Comparison of ENCODE assay signal across 16 cellular contexts in the genomic region with DNA sequence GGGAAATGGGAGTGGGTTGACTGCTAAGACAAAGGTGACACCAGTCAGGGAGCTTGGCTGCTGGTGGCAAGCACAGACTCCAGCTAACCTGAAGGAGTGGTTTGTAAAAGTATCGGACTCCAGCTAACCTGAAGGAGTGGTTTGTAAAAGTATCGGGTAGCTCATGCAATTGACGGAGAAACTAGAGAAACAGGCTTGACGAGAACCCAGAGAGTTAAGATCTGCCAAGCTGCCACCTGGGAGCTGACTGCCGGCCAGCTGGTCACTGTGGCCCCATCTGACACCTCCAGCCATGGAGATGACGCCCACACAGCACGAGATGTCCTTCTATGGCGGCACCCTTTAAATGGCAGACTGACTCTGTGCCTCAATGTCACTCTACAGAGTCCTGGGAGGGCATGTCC. TPM values are rescaled to one million over a fixed set of nuclear protein-coding genes. Genes with fewer than 3 reads are reported as not detected.
A peak's percentile ranks its signal among the peaks of the same experiment; 100 is the strongest.
DNase-seq lines count a peak whose midpoint lies in the region; ATAC-seq and TF ChIP-seq lines count a peak whose summit lies in the region.
"Had no signal": no experiment of that assay in that cellular context is flagged by ENCODE, and none has a peak within 500 bp of the region (broad histone marks: within the 10 kb centered on the region; RNA-seq: fewer than 3 reads in every experiment).

No MANE protein-coding gene starts in this region.

- WGBS in mammary epithelial cell (ENCODE audit: low coverage, missing lambda C conversion rate) = 30% methylated on average over 8 of the region's 8 CpGs

- no peak for ATAC-seq in activated CD8-positive, alpha-beta T cell treated with anti-CD3 and anti-CD28 coated beads, Interleukin-2, amount 10 ng/mL, durations not matched to agents 7 days and 5 days
- no peak for ATAC-seq in activated CD8-positive, alpha-beta T cell treated with anti-CD3 and anti-CD28 coated beads for 36 hours
- ATAC-seq in upper lobe of right lung = peak; percentile 80
- ATAC-seq in GM18873 (IDR thresholded peaks at IDR 0.05; ENCODE audit: low FRiP score, unreplicated experiment) = no peak

- POLR2A ChIA-PET in activated CD8-positive, alpha-beta T cell treated with anti-CD3 and anti-CD28 coated beads, Interleukin-2, amount 10 ng/mL, durations not matched to agents 7 days and 5 days (lab: Charles Lee) = interaction anchor here (0.9 kb wide), 1 partner anchor 12 kb away, joined by 7 read pairs; no protein-coding TSS in a partner anchor
- POLR2A ChIA-PET in activated CD8-positive, alpha-beta T cell treated with anti-CD3 and anti-CD28 coated beads for 36 hours (lab: Charles Lee) = interaction anchor here (1.4 to 4.7 kb wide), 2 partner anchors 11 to 16 kb away, joined by 3 to 26 read pairs; no protein-coding TSS in a partner anchor

- H3K4me3 Mint-ChIP-seq in activated CD8-positive, alpha-beta T cell treated with anti-CD3 and anti-CD28 coated beads, Interleukin-2, amount 10 ng/mL, durations not matched to agents 7 days and 5 days = no peak overlapping the region
- H3K4me3 Mint-ChIP-seq in activated CD8-positive, alpha-beta T cell treated with anti-CD3 and anti-CD28 coated beads for 36 hours = no peak overlapping the region
- H3K4me3 Mint-ChIP-seq: activated CD4-positive, alpha-beta memory T cell treated with anti-CD3 and anti-CD28 coated beads for 36 hours had no signal

- CTCF ChIA-PET in activated CD8-positive, alpha-beta T cell treated with anti-CD3 and anti-CD28 coated beads, Interleukin-2, amount 10 ng/mL, durations not matched to agents 7 days and 5 days (lab: Charles Lee) = interaction anchor here (3.3 kb wide), 1 partner anchor 12 kb away, joined by 14 read pairs; no protein-coding TSS in a partner anchor
- CTCF ChIA-PET in activated CD8-positive, alpha-beta T cell treated with anti-CD3 and anti-CD28 coated beads for 36 hours (lab: Charles Lee) = interaction anchor here (0.9 to 1.4 kb wide), 3 partner anchors 22 to 102 kb away, joined by 3 read pairs; no protein-coding TSS in a partner anchor
- CTCF ChIA-PET in mammary epithelial cell (lab: Charles Lee; ENCODE audit: low non-redundant PET) = no interaction called here

- DNase-seq in activated CD8-positive, alpha-beta T cell treated with anti-CD3 and anti-CD28 coated beads, Interleukin-2, amount 10 ng/mL, durations not matched to agents 7 days and 5 days = no peak
- no peak for DNase-seq in activated CD8-positive, alpha-beta T cell treated with anti-CD3 and anti-CD28 coated beads for 36 hours
- DNase-seq in mammary epithelial cell (peak; percentile 85), mucosa of gallbladder (ENCODE audit: low spot score) (peak; percentile 87), upper lobe of right lung (peak; percentile 82), BE2C (no peak)
- no peak for DNase-seq in activated CD4-positive, alpha-beta T cell treated with anti-CD3 and anti-CD28 coated beads for 4 hours
- DNase-seq: activated CD4-positive, alpha-beta memory T cell treated with anti-CD3 and anti-CD28 coated beads for 36 hours; activated naive CD4-positive, alpha-beta T cell; NCI-H187 had no signal

- TF ChIP-seq CTCF in activated CD8-positive, alpha-beta T cell treated with anti-CD3 and anti-CD28 coated beads for 36 hours (IDR thresholded peaks at IDR 0.05) = no peak
- TF ChIP-seq CTCF in mammary epithelial cell (conservative IDR thresholded peaks at IDR 0.05 in 1 of 2, IDR thresholded peaks at IDR 0.05 in 1 of 2; ENCODE audit: extremely low read depth in 1 of 2, insufficient read depth in 1 of 2, low read depth in 1 of 2, low read length in 2 of 2) (no peak), upper lobe of right lung (IDR thresholded peaks at IDR 0.05) (no peak), BE2C (IDR thresholded peaks at IDR 0.05; ENCODE audit: low read depth, low read length) (no peak)

- no peaks in the 10 kb centered on the region for H3K9me3 ChIP-seq in mammary epithelial cell (replicated peaks; ENCODE audit: insufficient read depth, low read length)
- H3K9me3 ChIP-seq in upper lobe of right lung = no peaks in the 10 kb centered on the region
- no peaks in the 10 kb centered on the region for H3K9me3 ChIP-seq in BE2C
- H3K9me3 ChIP-seq: thoracic aorta had no signal

- intact Hi-C loops in activated CD8-positive, alpha-beta T cell treated with anti-CD3 and anti-CD28 coated beads for 36 hours (cut with micrococcal nuclease) = no loop called here
- intact Hi-C loops in mammary epithelial cell (cut with micrococcal nuclease) = no loop called here
- intact Hi-C loops in upper lobe of right lung (cut with DNase I) = no loop called here

- H3K36me3 Mint-ChIP-seq in activated CD8-positive, alpha-beta T cell treated with anti-CD3 and anti-CD28 coated beads, Interleukin-2, amount 10 ng/mL, durations not matched to agents 7 days and 5 days (ENCODE audit: low read depth) = no peaks in the 10 kb centered on the region
- H3K36me3 Mint-ChIP-seq in activated CD8-positive, alpha-beta T cell treated with anti-CD3 and anti-CD28 coated beads for 36 hours (ENCODE audit: low read depth) = no peaks in the 10 kb centered on the region
- H3K36me3 Mint-ChIP-seq: activated CD4-positive, alpha-beta memory T cell treated with anti-CD3 and anti-CD28 coated beads for 36 hours had no signal

- H3K27ac Mint-ChIP-seq in activated CD8-positive, alpha-beta T cell treated with anti-CD3 and anti-CD28 coated beads, Interleukin-2, amount 10 ng/mL, durations not matched to agents 7 days and 5 days = peak overlapping the region; percentile 31
- no peak overlapping the region for H3K27ac Mint-ChIP-seq in activated CD8-positive, alpha-beta T cell treated with anti-CD3 and anti-CD28 coated beads for 36 hours
- H3K27ac Mint-ChIP-seq: activated CD4-positive, alpha-beta memory T cell treated with anti-CD3 and anti-CD28 coated beads for 36 hours had no signal

- peaks cover 43% of the 10 kb centered on the region for H3K4me1 Mint-ChIP-seq in activated CD8-positive, alpha-beta T cell treated with anti-CD3 and anti-CD28 coated beads, Interleukin-2, amount 10 ng/mL, durations not matched to agents 7 days and 5 days (ENCODE audit: low read depth)
- H3K4me1 Mint-ChIP-seq in activated CD8-positive, alpha-beta T cell treated with anti-CD3 and anti-CD28 coated beads for 36 hours (ENCODE audit: low read depth) = peaks cover 37% of the 10 kb centered on the region

- no peaks in the 10 kb centered on the region for H3K9me3 Mint-ChIP-seq in activated CD8-positive, alpha-beta T cell treated with anti-CD3 and anti-CD28 coated beads, Interleukin-2, amount 10 ng/mL, durations not matched to agents 7 days and 5 days (ENCODE audit: insufficient read depth)
- no peaks in the 10 kb centered on the region for H3K9me3 Mint-ChIP-seq in activated CD8-positive, alpha-beta T cell treated with anti-CD3 and anti-CD28 coated beads for 36 hours
- H3K9me3 Mint-ChIP-seq: activated CD4-positive, alpha-beta memory T cell treated with anti-CD3 and anti-CD28 coated beads for 36 hours; IgD-negative memory B cell had no signal

- BruUV-seq in mammary epithelial cell (replicated peaks; lab: Mats Ljungman, UMichigan) = no TSS peak

- no peaks in the 10 kb centered on the region for H3K36me3 ChIP-seq in mammary epithelial cell (ENCODE audit: insufficient read depth, low read length)
- H3K36me3 ChIP-seq in upper lobe of right lung = no peaks in the 10 kb centered on the region
- no peaks in the 10 kb centered on the region for H3K36me3 ChIP-seq in BE2C
- H3K36me3 ChIP-seq: thoracic aorta had no signal

- in situ Hi-C loops in mammary epithelial cell (cut with MboI; ENCODE audit: low sequenced_read_pairs in 2 of 2) = loop anchor here in 1 of 2 donors (25.0 kb wide), 1 partner anchor 865 kb away; no protein-coding TSS in a partner anchor

- H3K27me3 ChIP-seq in mammary epithelial cell (ENCODE audit: insufficient read depth, low read length) (no peaks in the 10 kb centered on the region), upper lobe of right lung (no peaks in the 10 kb centered on the region), BE2C (no peaks in the 10 kb centered on the region)

- H3K4me1 ChIP-seq in mammary epithelial cell (ENCODE audit: insufficient read depth, low read length) (peaks cover 13% of the 10 kb centered on the region), upper lobe of right lung (peaks cover 4% of the 10 kb centered on the region), BE2C (no peaks in the 10 kb centered on the region)

- no peaks in the 10 kb centered on the region for H3K79me2 ChIP-seq in mammary epithelial cell (ENCODE audit: insufficient read depth, low read length)

- dilution Hi-C loops in mammary epithelial cell (cut with HindIII; ENCODE audit: low sequenced_read_pairs) = no loop called here

- H4K20me1 ChIP-seq in mammary epithelial cell (ENCODE audit: insufficient read depth, low read length) = no peaks in the 10 kb centered on the region

- no peaks in the 10 kb centered on the region for H3K27me3 Mint-ChIP-seq in activated CD8-positive, alpha-beta T cell treated with anti-CD3 and anti-CD28 coated beads, Interleukin-2, amount 10 ng/mL, durations not matched to agents 7 days and 5 days (ENCODE audit: low read depth)
- no peaks in the 10 kb centered on the region for H3K27me3 Mint-ChIP-seq in activated CD8-positive, alpha-beta T cell treated with anti-CD3 and anti-CD28 coated beads for 36 hours
- H3K27me3 Mint-ChIP-seq: activated CD4-positive, alpha-beta memory T cell treated with anti-CD3 and anti-CD28 coated beads for 36 hours; IgD-negative memory B cell had no signal

- H3K9ac ChIP-seq in mammary epithelial cell (ENCODE audit: insufficient read depth, low read length) = no peak overlapping the region

- no peak overlapping the region for H3K27ac ChIP-seq in mammary epithelial cell (ENCODE audit: insufficient read depth, low read depth, low read length)
- peak overlapping the region; percentile 70 for H3K27ac ChIP-seq in upper lobe of right lung
- H3K27ac ChIP-seq: thoracic aorta had no signal

- no peak overlapping the region for H3K4me2 ChIP-seq in mammary epithelial cell (ENCODE audit: insufficient read depth, low read depth, low read length)

- H3K4me3 ChIP-seq in mammary epithelial cell (replicated peaks in 1 of 3; ENCODE audit: insufficient read depth in 1 of 3, low read depth in 2 of 3, low read length in 3 of 3) (no peak overlapping the region), upper lobe of right lung (no peak overlapping the region), BE2C (ENCODE audit: low read depth, low read length) (no peak overlapping the region)
- H3K4me3 ChIP-seq: thoracic aorta had no signal

- peak overlapping the region; percentile 46 for H2AFZ ChIP-seq in mammary epithelial cell (ENCODE audit: low read depth, low read length)

RNA-seq across cellular contexts. Expression of a gene that starts 28.3 kb away (rescaled TPM):
- not detected for total RNA-seq in activated CD8-positive, alpha-beta T cell treated with anti-CD3 and anti-CD28 coated beads, Interleukin-2, amount 10 ng/mL, durations not matched to agents 7 days and 5 days
- under 1 TPM in 1 of 2 experiments, not detected in 1; 0.09 TPM for total RNA-seq in activated CD8-positive, alpha-beta T cell treated with anti-CD3 and anti-CD28 coated beads for 36 hours
- under 1 TPM in 1 of 2 donors, not detected in 1; 0.17 TPM for total RNA-seq in mammary epithelial cell
- polyA plus RNA-seq in mammary epithelial cell = not detected
- not detected for polyA minus RNA-seq in mammary epithelial cell
- total RNA-seq in mucosa of gallbladder = 0.06 TPM
- 0.93 TPM for total RNA-seq in upper lobe of right lung
- polyA plus RNA-seq in BE2C (2012; ENCODE audit: insufficient read depth, insufficient read length, low read depth) = 4.6 TPM
- total RNA-seq: activated CD4-positive, alpha-beta memory T cell treated with anti-CD3 and anti-CD28 coated beads for 36 hours; cardiac septum; myocyte; T-helper 1 cell treated with Interleukin-12 subunit alpha and Interleukin-12 subunit beta and Interleukin-4 antibody, amounts not matched to agents 30 ng/mL and 1 ng/mL, for 36 hours; thoracic aorta had no signal
- polyA plus RNA-seq: IgD-negative memory B cell had no signal

RNA-seq across cellular contexts. Expression of a gene that starts 59.3 kb away (rescaled TPM):
- 10 to 100 TPM; 26.1 to 26.5 TPM for total RNA-seq in activated CD8-positive, alpha-beta T cell treated with anti-CD3 and anti-CD28 coated beads, Interleukin-2, amount 10 ng/mL, durations not matched to agents 7 days and 5 days
- 10 to 100 TPM; 40.7 to 43.2 TPM for total RNA-seq in activated CD8-positive, alpha-beta T cell treated with anti-CD3 and anti-CD28 coated beads for 36 hours
- 10 to 100 TPM; 10.8 to 11.6 TPM for total RNA-seq in mammary epithelial cell
- 7.9 TPM for polyA plus RNA-seq in mammary epithelial cell
- polyA minus RNA-seq in mammary epithelial cell = 11.2 TPM
- 37.2 TPM for total RNA-seq in mucosa of gallbladder
- 24.7 TPM for total RNA-seq in upper lobe of right lung
- polyA plus RNA-seq in BE2C (2012; ENCODE audit: insufficient read depth, insufficient read length, low read depth) = 21.8 TPM

Comparison
In these comparisons a context has a peak if more than half of its experiments do, and no peak if none do; other contexts are left out.
1. DNase-seq: peak in mammary epithelial cell (single experiment), mucosa of gallbladder (single experiment) and upper lobe of right lung (single experiment); none in activated CD8-positive, alpha-beta T cell treated with anti-CD3 and anti-CD28 coated beads, Interleukin-2, amount 10 ng/mL, durations not matched to agents 7 days and 5 days (single experiment), activated CD8-positive, alpha-beta T cell treated with anti-CD3 and anti-CD28 coated beads for 36 hours (single experiment), BE2C (single experiment) and activated CD4-positive, alpha-beta T cell treated with anti-CD3 and anti-CD28 coated beads for 4 hours (0 of 2).